ENCODE assay signal across 23 cellular contexts in the genomic region with DNA sequence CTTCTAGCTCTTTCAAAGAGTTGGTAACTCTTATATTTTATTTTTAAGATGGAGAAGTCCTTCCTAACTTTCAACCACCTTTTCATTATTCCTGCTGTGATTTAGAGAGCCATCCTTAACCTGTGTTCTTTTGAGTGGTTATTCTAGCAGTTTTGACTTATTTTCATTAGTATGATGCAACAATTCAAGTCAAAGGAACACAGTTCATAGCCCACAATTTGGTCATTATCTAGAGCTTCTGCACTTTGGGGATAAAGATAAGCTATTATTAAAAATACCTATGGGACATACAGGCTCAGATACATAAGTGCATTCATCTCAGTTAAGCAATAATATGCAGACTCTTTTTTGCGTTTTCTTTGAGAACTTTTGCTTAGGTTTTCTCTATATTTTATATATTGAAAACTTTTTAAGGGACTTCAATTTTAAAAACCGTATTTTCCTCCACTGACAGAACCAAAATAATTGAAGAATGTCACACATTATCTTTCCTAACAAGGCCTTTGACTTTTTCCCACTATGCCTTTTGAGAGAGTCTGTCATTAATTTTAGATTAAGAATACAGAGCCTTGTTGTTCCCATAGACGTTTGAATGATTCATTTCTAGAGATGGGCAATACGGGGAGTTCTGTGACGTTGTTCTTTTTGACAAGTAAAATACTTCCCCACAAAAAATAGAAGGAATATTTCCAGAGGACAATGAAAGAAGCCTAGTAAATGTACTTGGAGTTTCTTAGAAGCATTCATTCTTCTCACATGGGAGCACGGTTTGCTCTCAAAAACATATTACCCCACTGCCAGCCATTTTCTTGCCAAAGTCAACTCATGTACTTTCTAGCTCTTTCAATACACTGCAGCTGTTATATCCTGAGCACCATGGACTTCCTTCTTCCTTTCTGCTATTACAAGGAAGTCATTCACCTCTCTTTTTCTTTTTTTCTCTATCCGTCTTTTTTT. TPM values are rescaled to one million over a fixed set of nuclear protein-coding genes. Genes with fewer than 3 reads are reported as not detected.
DNase-seq lines count a peak whose midpoint lies in the region; ATAC-seq and TF ChIP-seq lines count a peak whose summit lies in the region.
"Had no signal": no experiment of that assay in that cellular context is flagged by ENCODE, and none has a peak within 500 bp of the region (broad histone marks: within the 10 kb centered on the region; RNA-seq: fewer than 3 reads in every experiment).

No MANE protein-coding gene starts in this region.

- H3K9me1 ChIP-seq in IMR-90 (ENCODE audit: insufficient read depth, low read length): peaks cover 7% of the 10 kb centered on the region; the same call in 1 of the 2 replicates

- DNase-seq in IMR-90 (no peak), coronary artery (ENCODE audit: low spot score) (no peak), heart left ventricle (peak in 1 of 5 donors; percentile 48), sciatic nerve (ENCODE audit: low spot score) (no peak), AG08395 (ENCODE audit: low spot score) (no peak), foreskin fibroblast (no peak)
- DNase-seq: activated CD4-positive, alpha-beta memory T cell treated with anti-CD3 and anti-CD28 coated beads, Interleukin-2, amount 10 ng/mL, durations not matched to agents 7 days and 5 days; activated CD4-positive, CD25-positive, alpha-beta regulatory T cell treated with anti-CD3 and anti-CD28 coated beads, Interleukin-2, amount 50 U/mL, for 72 hours; anterior cingulate cortex; CD8-positive, alpha-beta T cell; DMS53; mammary epithelial cell; NCI-H2029; NCI-H345; NCI-H748 treated with DMSO at 0.1 percent for 48 hours; T-helper 2 cell; trophoblast cell had no signal

- 0 out of 2 replicates have a peak overlapping the region, but pooled peaks have one; percentile 6 for H2BK20ac ChIP-seq in IMR-90 (ENCODE audit: low read depth, low read length)

- H3K23ac ChIP-seq in IMR-90 (ENCODE audit: low read depth, low read length): no peak overlapping the region

- in situ Hi-C loops in IMR-90 (cut with MboI; ENCODE audit: low sequenced_read_pairs): no loop called here

- H3K4me1 ChIP-seq in IMR-90 (ENCODE audit: control insufficient read depth, insufficient read depth, low read length) (peaks cover 14% of the 10 kb centered on the region), heart left ventricle (peaks cover 0 to 38% (median 12%) of the 10 kb centered on the region in 12 donors)
- H3K4me1 ChIP-seq: prostate gland had no signal

- H2AK5ac ChIP-seq in IMR-90 (ENCODE audit: low read depth, low read length): no peak overlapping the region

- dilution Hi-C loops in IMR-90 (cut with HindIII; ENCODE audit: low sequenced_read_pairs, unreplicated experiment): no loop called here

- ATAC-seq in IMR-90 (ENCODE audit: low read depth): no peak
- ATAC-seq in heart left ventricle: peak; percentile 65 to 89 (median 82)
- peak; percentile 97 for ATAC-seq in sciatic nerve
- ATAC-seq in GM19455 (IDR thresholded peaks at IDR 0.05; ENCODE audit: unreplicated experiment): no peak
- no peak for ATAC-seq in HG02798 (IDR thresholded peaks at IDR 0.05; ENCODE audit: poor library complexity, unreplicated experiment)
- ATAC-seq: A549; CD8-positive, alpha-beta T cell had no signal

- intact Hi-C loops in IMR-90 (cut with micrococcal nuclease): loop anchor here (10.0 kb wide), 1 partner anchor 299 kb away; no protein-coding TSS in a partner anchor
- intact Hi-C loops in heart left ventricle (cut with DNase I): loop anchor here in 4 of 10 donors (2.0 to 10.0 kb wide), 3 partner anchors 17 to 659 kb away; no protein-coding TSS in a partner anchor
- intact Hi-C loops in sciatic nerve (cut with DNase I): no loop called here

- no peak overlapping the region for H4K5ac ChIP-seq in IMR-90 (ENCODE audit: low read depth, low read length)

- H3K14ac ChIP-seq in IMR-90 (replicated peaks; ENCODE audit: low read depth, low read length): no peak overlapping the region

- H3K4me3 ChIP-seq in IMR-90 (ENCODE audit: insufficient read depth, low read depth, low read length) (no peak overlapping the region), coronary artery (no peak overlapping the region), heart left ventricle (no peak overlapping the region), foreskin fibroblast (ENCODE audit: low read depth in 1 of 2, low read length in 2 of 2) (no peak overlapping the region)
- H3K4me3 ChIP-seq: A549, cardiac muscle cell, prostate gland had no signal

- no peak overlapping the region for H2BK120ac ChIP-seq in IMR-90 (ENCODE audit: low read depth, low read length)

- no peak overlapping the region for H3K9ac ChIP-seq in IMR-90 (ENCODE audit: low read depth, low read length)

- no peak overlapping the region for H3K4ac ChIP-seq in IMR-90 (ENCODE audit: low read depth, low read length)

- H3K27me3 ChIP-seq in IMR-90 (ENCODE audit: control insufficient read depth, insufficient read depth, low read length) (no peaks in the 10 kb centered on the region), heart left ventricle (no peaks in the 10 kb centered on the region)
- H3K27me3 ChIP-seq: cardiac muscle cell had no signal

- TF ChIP-seq RAD21 in IMR-90 (IDR thresholded peaks at IDR 0.05; ENCODE audit: low read length): no peak

- H2BK15ac ChIP-seq in IMR-90 (ENCODE audit: low read depth, low read length): no peak overlapping the region; the same call in 2 of the 3 replicates

- TF ChIP-seq CTCF in IMR-90 (conservative IDR thresholded peaks at IDR 0.05; ENCODE audit: low read depth, low read length): no peak
- TF ChIP-seq CTCF in coronary artery (IDR thresholded peaks at IDR 0.05): no peak
- TF ChIP-seq CTCF in heart left ventricle (IDR thresholded peaks at IDR 0.05): no peak
- no peak for TF ChIP-seq CTCF in foreskin fibroblast (IDR thresholded peaks at IDR 0.05; ENCODE audit: low read depth, low read length)

- H2AK9ac ChIP-seq in IMR-90 (replicated peaks; ENCODE audit: low read depth, low read length, poor library complexity): no peak overlapping the region

- POLR2A ChIA-PET in IMR-90 (lab: Charles Lee; ENCODE audit: unreplicated experiment): interaction anchor here (0.5 kb wide), 1 partner anchor 138 kb away, joined by 17 read pairs; no protein-coding TSS in a partner anchor

- no peak overlapping the region for H3K4me2 ChIP-seq in IMR-90 (ENCODE audit: low read depth, low read length)
- H3K4me2 ChIP-seq: A549 had no signal

- H3K36me3 ChIP-seq in IMR-90 (ENCODE audit: control insufficient read depth, insufficient read depth, low read length) (no peaks in the 10 kb centered on the region), heart left ventricle (no peaks in the 10 kb centered on the region)
- H3K36me3 ChIP-seq: cardiac muscle cell, prostate gland had no signal

- no peak overlapping the region for H4K91ac ChIP-seq in IMR-90 (ENCODE audit: insufficient read depth, low read depth, low read length)

- H3K56ac ChIP-seq in IMR-90 (ENCODE audit: extremely low read depth, insufficient read depth, low read length): no peak overlapping the region

- no peak overlapping the region for H2AFZ ChIP-seq in IMR-90 (replicated peaks; ENCODE audit: low read length, poor library complexity)

- no peak overlapping the region for H2BK5ac ChIP-seq in IMR-90 (ENCODE audit: low read depth, low read length, poor library complexity, severe bottlenecking)

- no peak for TF ChIP-seq POLR2A in IMR-90 (IDR thresholded peaks at IDR 0.05; ENCODE audit: low read depth, low read length)
- no peak for TF ChIP-seq POLR2A in heart left ventricle (IDR thresholded peaks at IDR 0.05)

- H4K20me1 ChIP-seq in IMR-90 (ENCODE audit: insufficient read depth, low read length): no peaks in the 10 kb centered on the region

- CTCF ChIA-PET in IMR-90 (lab: Yijun Ruan, JAX): interaction anchor here (0.5 to 0.9 kb wide), 3 partner anchors 8 to 848 kb away, joined by 3 to 4 read pairs (median 3); no protein-coding TSS in a partner anchor

- no peak overlapping the region for H3K18ac ChIP-seq in IMR-90 (ENCODE audit: low read depth, low read length)

- no peak overlapping the region for H3K27ac ChIP-seq in IMR-90 (ENCODE audit: insufficient read depth, low read length)
- peak overlapping the region; percentile 51 to 59 for H3K27ac ChIP-seq in coronary artery
- H3K27ac ChIP-seq in heart left ventricle: peak overlapping the region in 11 of 12 donors; percentile 6 to 76 (median 54)
- H3K27ac ChIP-seq: A549, cardiac muscle cell, prostate gland had no signal

- BruUV-seq in IMR-90 (replicated peaks; lab: Mats Ljungman, UMichigan): no TSS peak

- 100% methylated on average over 1 of the region's 7 CpGs; no CpG with 5 or more reads in 1 of the 2 experiments for WGBS in IMR-90 (ENCODE audit: extremely low coverage in 2 of 2, insufficient read length in 1 of 2), 2 experiments
- 59 to 73% (median 65%) methylated on average over 7 of the region's 7 CpGs for WGBS in heart left ventricle, 4 donors

- no peaks in the 10 kb centered on the region for H3K79me1 ChIP-seq in IMR-90 (ENCODE audit: low read depth in 1 of 2, low read length in 2 of 2)

- H3K9me3 ChIP-seq in IMR-90 (ENCODE audit: control insufficient read depth, insufficient read depth, low read length) (no peaks in the 10 kb centered on the region), heart left ventricle (no peaks in the 10 kb centered on the region)
- H3K9me3 ChIP-seq: A549, prostate gland had no signal

- H4K8ac ChIP-seq in IMR-90 (ENCODE audit: low read depth in 2 of 2, low read length in 2 of 2): no peak overlapping the region

TF ChIP-seq in IMR-90, 13 proteins besides CTCF, POLR2A, EP300 and RAD21:
- TF ChIP-seq CEBPB (IDR thresholded peaks at IDR 0.05; ENCODE audit: low read depth, low read length): peak; percentile 72
- no peak for TF ChIP-seq RFX5 (IDR thresholded peaks at IDR 0.05; ENCODE audit: low read depth, low read length)
- TF ChIP-seq NFE2L2 (IDR thresholded peaks at IDR 0.05; ENCODE audit: low read depth, low read length): no peak

RNA-seq across cellular contexts. Expression of gene RASGRP3, which starts 42.9 kb away (rescaled TPM):
- 2.5 and 3.0 TPM in 2 replicates for total RNA-seq in IMR-90 (2012; rRNA removed)
- polyA plus RNA-seq in IMR-90 (2012; rRNA removed): 0.87 and 1.7 TPM in 2 replicates
- polyA plus RNA-seq in IMR-90 (2012; cell fraction: cytosol; rRNA removed): 0.42 and 0.52 TPM in 2 replicates
- polyA plus RNA-seq in IMR-90 (2012; cell fraction: nucleus; rRNA removed; ENCODE audit: low replicate concordance): 0.48 and 2.8 TPM in 2 replicates
- 10 to 100 TPM; 47.8 to 73.3 (median 62.2) TPM for total RNA-seq in heart left ventricle
- 10 to 100 TPM; 17.7 to 27.2 TPM for polyA plus RNA-seq in heart left ventricle
- 16.0 TPM for total RNA-seq in sciatic nerve
- total RNA-seq: H1 had no signal

Comparison
In these comparisons a context has a peak if more than half of its experiments do, and no peak if none do; other contexts are left out.
1. ATAC-seq: peak in heart left ventricle (4 of 4) and sciatic nerve (single experiment); none in IMR-90 (single experiment), GM19455 (single experiment) and HG02798 (single experiment).